Comparison of ENCODE assay signal across 1 cellular context in genomic region chr16:88372522-88372921, GRCh38.
TF ChIP-seq lines count a peak whose summit lies in the region.

No MANE protein-coding gene starts in this region.

TF ChIP-seq in HEK293, 187 proteins besides CTCF, POLR2A, EP300 and RAD21 (continued from another document):
- peak; percentile 31; the same call in 1 of the 2 replicates for TF ChIP-seq ZBTB11 (tag by site-specific recombination; conservative IDR thresholded peaks at IDR 0.05; ENCODE audit: low read depth)
- TF ChIP-seq ZSCAN18 (tag by site-specific recombination; IDR thresholded peaks at IDR 0.05) = no peak
- TF ChIP-seq ZNF274 (IDR thresholded peaks at IDR 0.05; ENCODE audit: low read length) = no peak
- peak; percentile 68; the same call in 1 of the 2 replicates for TF ChIP-seq ZNF274 (tag by site-specific recombination; IDR thresholded peaks at IDR 0.05; ENCODE audit: borderline replicate concordance)
- TF ChIP-seq ZSCAN16 (tag by site-specific recombination; IDR thresholded peaks at IDR 0.05) = 0 out of 2 replicates have a peak, but pooled peaks have one; percentile 13
